Comparison of ENCODE assay signal across 18 cellular contexts in genomic region chr3:170714562-170715535, GRCh38.
A peak's percentile ranks its signal among the peaks of the same experiment; 100 is the strongest.
DNase-seq lines count a peak whose midpoint lies in the region; ATAC-seq and TF ChIP-seq lines count a peak whose summit lies in the region.
"Had no signal": no experiment of that assay in that cellular context is flagged by ENCODE, and none has a peak within 500 bp of the region (broad histone marks: within the 10 kb centered on the region; RNA-seq: fewer than 3 reads in every experiment).

No MANE protein-coding gene starts in this region.

- 42% methylated on average over 3 of the region's 3 CpGs for whole genome bisulfite sequencing in smooth muscle cell (ENCODE audit: low lambda C conversion rate)
- 75 to 76% (median 75%) methylated on average over 3 of the region's 3 CpGs for WGBS in ovary, 3 donors

- no peak for TF ChIP-seq POLR2A in ovary (IDR thresholded peaks at IDR 0.05)

- H3K27me3 ChIP-seq in smooth muscle cell (ENCODE audit: low read depth), result no peaks in the 10 kb centered on the region
- H3K27me3 ChIP-seq in ovary, result no peaks in the 10 kb centered on the region
- no peaks in the 10 kb centered on the region for H3K27me3 ChIP-seq in upper lobe of right lung
- H3K27me3 ChIP-seq: adrenal gland, colonic mucosa, thyroid gland had no signal

- intact Hi-C loops in ovary (cut with DNase I), result no loop called here
- intact Hi-C loops in upper lobe of right lung (cut with DNase I), result no loop called here

- ATAC-seq in upper lobe of right lung (no peak), HG02938 (IDR thresholded peaks at IDR 0.05; ENCODE audit: unreplicated experiment) (no peak)
- ATAC-seq: HCT116; psoas muscle; Right ventricle myocardium inferior; stimulated activated effector memory CD8-positive, alpha-beta T cell treated with anti-CD3 and anti-CD28 coated beads, Interleukin-12 subunit alpha, Interleukin-12 subunit beta, amount 100 ng/mL, for 72 hours had no signal

- TF ChIP-seq CTCF in fibroblast of pulmonary artery (IDR thresholded peaks at IDR 0.05; ENCODE audit: low read length, missing control alignments) (no peak), smooth muscle cell (IDR thresholded peaks at IDR 0.05; ENCODE audit: borderline replicate concordance, insufficient read depth, poor library complexity, severe bottlenecking) (no peak), ovary (IDR thresholded peaks at IDR 0.05) (no peak), upper lobe of right lung (IDR thresholded peaks at IDR 0.05) (no peak)

- H3K27ac ChIP-seq in smooth muscle cell (ENCODE audit: low read depth) (peak overlapping the region; percentile 85), ovary (no peak overlapping the region), upper lobe of right lung (no peak overlapping the region)
- H3K27ac ChIP-seq: adrenal gland, colonic mucosa, psoas muscle, thyroid gland had no signal

- no peaks in the 10 kb centered on the region for H3K79me2 ChIP-seq in smooth muscle cell (ENCODE audit: low read depth)

- peak; percentile 81 for DNase-seq in HT1080 (ENCODE audit: low read depth)
- peak; percentile 96 for DNase-seq in amniotic epithelial cell (ENCODE audit: low read depth)
- peak; percentile 48 for DNase-seq in fibroblast of pulmonary artery (ENCODE audit: low read depth)
- no peak for DNase-seq in smooth muscle cell (lab: John Stamatoyannopoulos, UW; ENCODE audit: unreplicated experiment)
- no peak for DNase-seq in ovary
- DNase-seq in upper lobe of right lung, result no peak
- DNase-seq: adrenal gland; colonic mucosa; kidney; NCI-H1105 treated with DMSO at 0.1 percent for 48 hours; NK-92 treated with Interleukin-12 subunit alpha and Interleukin-12 subunit beta, amount 100 ng/mL, for 24 hours; psoas muscle; stimulated activated CD4-positive, alpha-beta T cell treated with anti-CD3 and anti-CD28 coated beads, Interleukin-12 subunit alpha, Interleukin-12 subunit beta, amount 100 ng/mL, for 4 hours; thyroid gland had no signal

- TF ChIP-seq EP300 in ovary (IDR thresholded peaks at IDR 0.05), result no peak

- H3K4me1 ChIP-seq in smooth muscle cell (ENCODE audit: low read depth), result no peaks in the 10 kb centered on the region
- H3K4me1 ChIP-seq in ovary (ENCODE audit: insufficient read depth), result peaks cover 1% of the 10 kb centered on the region
- H3K4me1 ChIP-seq in upper lobe of right lung, result no peaks in the 10 kb centered on the region
- H3K4me1 ChIP-seq: colonic mucosa, psoas muscle, thyroid gland had no signal

- H3K9me3 ChIP-seq in smooth muscle cell (replicated peaks; ENCODE audit: low read depth) (no peaks in the 10 kb centered on the region), ovary (peaks cover 0 to 3% of the 10 kb centered on the region in 2 donors), upper lobe of right lung (no peaks in the 10 kb centered on the region)
- H3K9me3 ChIP-seq: adrenal gland, colonic mucosa, psoas muscle, thyroid gland had no signal

- H3F3A ChIP-seq in smooth muscle cell (ENCODE audit: low read depth), result peaks cover 28% of the 10 kb centered on the region

- H4K20me1 ChIP-seq in smooth muscle cell (ENCODE audit: low read depth), result no peaks in the 10 kb centered on the region

- H3K4me3 ChIP-seq in fibroblast of pulmonary artery (replicated peaks; ENCODE audit: low read depth, low read length) (no peak overlapping the region), smooth muscle cell (no peak overlapping the region), ovary (no peak overlapping the region), upper lobe of right lung (no peak overlapping the region)
- H3K4me3 ChIP-seq: adrenal gland, colonic mucosa, psoas muscle, thyroid gland had no signal

- no peak overlapping the region for H3K9ac ChIP-seq in smooth muscle cell (ENCODE audit: low read depth)

- H3K4me2 ChIP-seq in smooth muscle cell, result peak overlapping the region; percentile 61

- H2AFZ ChIP-seq in smooth muscle cell (ENCODE audit: low read depth), result no peak overlapping the region

- H3K36me3 ChIP-seq in smooth muscle cell (ENCODE audit: low read depth), result no peaks in the 10 kb centered on the region
- H3K36me3 ChIP-seq in ovary, result no peaks in the 10 kb centered on the region
- H3K36me3 ChIP-seq in upper lobe of right lung, result no peaks in the 10 kb centered on the region
- H3K36me3 ChIP-seq: adrenal gland, colonic mucosa, thyroid gland had no signal

Comparison
In these comparisons a context has a peak if more than half of its experiments do, and no peak if none do; other contexts are left out.
1. DNase-seq: peak in HT1080 (single experiment), amniotic epithelial cell (single experiment) and fibroblast of pulmonary artery (single experiment); none in smooth muscle cell (single experiment), ovary (0 of 5) and upper lobe of right lung (single experiment).